In the genomic region with DNA sequence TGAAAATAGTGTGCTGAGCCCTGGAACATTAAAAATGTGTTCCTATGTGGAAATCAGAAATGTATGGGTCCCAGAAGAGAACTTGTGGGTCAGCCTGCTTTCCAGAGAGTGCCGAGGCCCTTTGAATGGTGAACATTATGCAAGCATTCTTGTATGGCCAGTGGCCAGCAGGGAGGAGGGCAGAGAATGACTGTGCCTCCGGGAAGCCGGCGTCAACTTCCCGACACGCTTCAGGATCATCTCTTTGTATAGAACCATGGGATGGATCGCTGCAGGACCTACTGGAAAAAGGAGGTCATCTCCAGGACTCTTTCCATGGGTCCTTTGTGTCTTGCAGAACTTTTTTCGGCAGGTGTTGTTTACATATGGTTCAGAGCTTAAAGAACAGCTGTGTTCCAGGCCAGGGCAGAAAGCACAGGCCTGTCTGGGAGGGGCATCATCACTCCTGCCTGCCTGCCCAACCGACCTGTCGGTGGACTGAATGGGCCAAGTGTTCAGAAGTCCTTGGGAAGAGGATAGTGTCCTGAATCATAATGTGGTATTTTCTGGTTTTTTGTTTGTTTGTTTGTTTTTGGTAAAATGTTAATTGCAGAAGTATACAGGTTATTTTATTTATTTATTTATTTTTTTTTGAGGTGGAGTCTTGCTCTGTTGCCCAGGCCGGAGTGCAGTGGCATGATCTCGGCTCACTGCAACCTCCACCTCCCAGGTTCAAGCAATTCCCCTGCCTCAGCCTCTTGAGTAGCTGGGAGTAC, we compare ENCODE assay signal across 8 cellular contexts. TPM values are rescaled to one million over a fixed set of nuclear protein-coding genes. Genes with fewer than 3 reads are reported as not detected.
DNase-seq lines count a peak whose midpoint lies in the region; ATAC-seq and TF ChIP-seq lines count a peak whose summit lies in the region.

No MANE protein-coding gene starts in this region.

- H3K27me3 ChIP-seq in GM23248 (replicated peaks; ENCODE audit: insufficient read depth) (no peaks in the 10 kb centered on the region), Peyer's patch (no peaks in the 10 kb centered on the region), ectodermal cell (ENCODE audit: control insufficient read depth, insufficient read depth, low read length, poor library complexity, severe bottlenecking) (no peaks in the 10 kb centered on the region), thoracic aorta (replicated peaks; ENCODE audit: insufficient read depth) (no peaks in the 10 kb centered on the region)

- peak overlapping the region; percentile 82 for H3K9ac ChIP-seq in GM23248

- peak overlapping the region; percentile 96 for H3K27ac ChIP-seq in GM23248
- H3K27ac ChIP-seq in Peyer's patch = peak overlapping the region; percentile 22 to 75 (median 48)
- peak overlapping the region; percentile 88 for H3K27ac ChIP-seq in ectodermal cell (ENCODE audit: insufficient read depth, low read depth, low read length, poor library complexity, severe bottlenecking)
- H3K27ac ChIP-seq in thoracic aorta = peak overlapping the region; percentile 78 to 83

- H3K36me3 ChIP-seq in GM23248 (ENCODE audit: low read depth) (no peaks in the 10 kb centered on the region), Peyer's patch (no peaks in the 10 kb centered on the region), ectodermal cell (ENCODE audit: control insufficient read depth, insufficient read depth, low read length) (no peaks in the 10 kb centered on the region), thoracic aorta (no peaks in the 10 kb centered on the region)

- in situ Hi-C loops in GM23248 (cut with MboI) = no loop called here

- WGBS in GM23248 (ENCODE audit: low coverage in 1 of 2, low lambda C conversion rate in 2 of 2, missing lambda C conversion rate in 2 of 2), 2 experiments = 17 to 20% methylated on average over 12 of the region's 12 CpGs
- WGBS in ectodermal cell, 2 experiments = 22 to 24% methylated on average over 12 of the region's 12 CpGs

- peak overlapping the region; percentile 66 for H3K4me3 ChIP-seq in GM23248
- peak overlapping the region in 2 of 4 donors; percentile 9 to 11 for H3K4me3 ChIP-seq in Peyer's patch
- no peak overlapping the region for H3K4me3 ChIP-seq in ectodermal cell (ENCODE audit: insufficient read depth, low read depth, low read length)
- peak overlapping the region; percentile 61 for H3K4me3 ChIP-seq in thoracic aorta

- peaks cover 68% of the 10 kb centered on the region for H3F3A ChIP-seq in GM23248 (ENCODE audit: insufficient read depth)

- peak overlapping the region; percentile 96 for H3K4me2 ChIP-seq in GM23248 (ENCODE audit: unreplicated experiment)

- peaks cover 53% of the 10 kb centered on the region; the same call in 1 of the 2 replicates for H4K20me1 ChIP-seq in GM23248 (ENCODE audit: insufficient read depth)

- H3K9me3 ChIP-seq in GM23248 (ENCODE audit: low read depth) (no peaks in the 10 kb centered on the region), Peyer's patch (no peaks in the 10 kb centered on the region), ectodermal cell (ENCODE audit: control insufficient read depth, low read length) (no peaks in the 10 kb centered on the region), thoracic aorta (no peaks in the 10 kb centered on the region)

- peaks cover 99% of the 10 kb centered on the region for H3K79me2 ChIP-seq in GM23248 (ENCODE audit: insufficient read depth)

- no peak for TF ChIP-seq POLR2A in Peyer's patch (IDR thresholded peaks at IDR 0.05)

- H3K4me1 ChIP-seq in GM23248 (ENCODE audit: insufficient read depth) = peaks cover 85% of the 10 kb centered on the region
- H3K4me1 ChIP-seq in Peyer's patch = peaks cover 6 to 92% (median 49%) of the 10 kb centered on the region in 4 donors
- peaks cover 71% of the 10 kb centered on the region for H3K4me1 ChIP-seq in ectodermal cell (ENCODE audit: control insufficient read depth, insufficient read depth, low read length)
- H3K4me1 ChIP-seq in thoracic aorta (ENCODE audit: control insufficient read depth in 1 of 2, low read depth in 2 of 2) = peaks cover 89 to 99% of the 10 kb centered on the region in 2 donors

- peak; percentile 96 for DNase-seq in GM23248
- peak; percentile 41 to 89 (median 73) for DNase-seq in Peyer's patch
- peak; percentile 93 for DNase-seq in medulla oblongata (ENCODE audit: extremely low spot score)
- peak; percentile 87 for DNase-seq in thoracic aorta (ENCODE audit: low spot score)

- no peak overlapping the region for H2AFZ ChIP-seq in GM23248

- TF ChIP-seq CTCF in Peyer's patch (IDR thresholded peaks at IDR 0.05) (peak in 2 of 6 experiments; percentile 9 to 12), thoracic aorta (IDR thresholded peaks at IDR 0.05) (no peak)

- H3K9me2 ChIP-seq in GM23248 (ENCODE audit: insufficient read depth) = no peaks in the 10 kb centered on the region

- ATAC-seq in thoracic aorta (ENCODE audit: insufficient number of reproducible peaks, low FRiP score, low read depth) = peak; percentile 53
- no peak for ATAC-seq in GM21786 (IDR thresholded peaks at IDR 0.05; ENCODE audit: unreplicated experiment)
- no peak for ATAC-seq in GM18870 (IDR thresholded peaks at IDR 0.05; ENCODE audit: unreplicated experiment)
- no peak for ATAC-seq in HG02938 (IDR thresholded peaks at IDR 0.05; ENCODE audit: unreplicated experiment)

RNA-seq across cellular contexts. Expression of a gene that starts 9.0 kb away (rescaled TPM):
- total RNA-seq in GM23248 (2014; rRNA removed; shearing (Covaris generic)) = 53.7 and 68.3 TPM in 2 replicates
- 25.2 and 30.9 TPM in 2 replicates for polyA plus RNA-seq in GM23248 (2016; fragmentation: Nextera tagmentation; extraction: Ambion mirVana)
- total RNA-seq in Peyer's patch (100 to 1,000 TPM; 109 to 174 (median 149) TPM), thoracic aorta (100 to 1,000 TPM; 162 to 198 TPM)
- 244 TPM for polyA plus RNA-seq in ectodermal cell (2013, experiment 1 of 4)
- polyA plus RNA-seq in ectodermal cell (2013, experiment 2 of 4) = 300 TPM
- polyA plus RNA-seq in ectodermal cell (2013, experiment 3 of 4) = 170 TPM
- polyA plus RNA-seq in ectodermal cell (2013, experiment 4 of 4) = 212 TPM
